ENCODE assay signal across 8 cellular contexts in genomic region chr6:56299916-56300315, GRCh38. TPM values are rescaled to one million over a fixed set of nuclear protein-coding genes. Genes with fewer than 3 reads are reported as not detected.
"Had no signal": no experiment of that assay in that cellular context is flagged by ENCODE, and none has a peak within 500 bp of the region (broad histone marks: within the 10 kb centered on the region; RNA-seq: fewer than 3 reads in every experiment).

No MANE protein-coding gene starts in this region.

- H3K4me3 ChIP-seq: GM23248 had no signal

- DNase-seq: GM23248, GOT3, H9, HCEC 1CT, KBM-7 had no signal

- H3K27ac ChIP-seq: GM23248, HL-60 had no signal

- FAIRE-seq: HTR-8/SVneo had no signal

RNA-seq across cellular contexts. Expression of gene COL21A1, which starts 52.5 kb away (rescaled TPM):
- polyA plus RNA-seq: GM23248, IgD-negative memory B cell had no signal
